In genomic region chr17:59296190-59296589, GRCh38 we compare ENCODE assay signal across 26 cellular contexts. TPM values are rescaled to one million over a fixed set of nuclear protein-coding genes. Genes with fewer than 3 reads are reported as not detected.
DNase-seq lines count a peak whose midpoint lies in the region; ATAC-seq, FAIRE-seq and TF ChIP-seq lines count a peak whose summit lies in the region.
"Had no signal": no experiment of that assay in that cellular context is flagged by ENCODE, and none has a peak within 500 bp of the region (broad histone marks: within the 10 kb centered on the region; RNA-seq: fewer than 3 reads in every experiment).

No MANE protein-coding gene starts in this region.

- intact Hi-C loops in right lobe of liver (cut with DNase I) = no loop called here

- no peaks in the 10 kb centered on the region for H3K9me3 Mint-ChIP-seq in activated naive CD4-positive, alpha-beta T cell treated with anti-CD3 and anti-CD28 coated beads, Interleukin-2, amount 50 U/mL, for 72 hours
- H3K9me3 Mint-ChIP-seq: activated T-cell treated with anti-CD3 and anti-CD28 coated beads, Interleukin-2, amount 50 U/mL, for 4 hours; effector memory CD8-positive, alpha-beta T cell; natural killer cell treated with Interleukin-12 subunit alpha and Interleukin-12 subunit beta and Interleukin-15 and Interleukin-18, amount 100 ng/mL, for 72 hours had no signal

- DNase-seq in NCI-H2107 treated with DMSO at 0.1 percent for 48 hours (lab: John Stamatoyannopoulos, UW; ENCODE audit: unreplicated experiment) (peak; percentile 18), NCI-H2107 (lab: John Stamatoyannopoulos, UW) (no peak), epithelial cell of esophagus (ENCODE audit: low read depth) (peak; percentile 69), right lobe of liver (no peak), small intestine (peak; percentile 77), cortex of kidney (lab: John Stamatoyannopoulos, UW) (no peak)
- no peak for DNase-seq in activated naive CD4-positive, alpha-beta T cell treated with anti-CD3 and anti-CD28 coated beads, Interleukin-2, amount 50 U/mL, for 72 hours (ENCODE audit: low spot score in 2 of 2)
- DNase-seq in stimulated activated CD4-positive, alpha-beta T cell treated with anti-CD3 and anti-CD28 coated beads, Interleukin-1b, Interleukin-23, amount 100 ng/mL, for 48 hours = no peak
- DNase-seq: 8988T; activated CD4-positive, alpha-beta T cell treated with anti-CD3 and anti-CD28 coated beads for 48 hours; activated naive CD4-positive, alpha-beta T cell; activated T-cell treated with anti-CD3 and anti-CD28 coated beads, Interleukin-2, amount 50 U/mL, for 4 hours; DMS53; effector memory CD8-positive, alpha-beta T cell; GDM1; KBM-7; MG63; midbrain; NCI-H1417; NCI-H524 treated with DMSO at 0.1 percent for 48 hours; ovary; RPMI8226; stimulated activated CD8-positive, alpha-beta memory T cell treated with anti-CD3 and anti-CD28 coated beads, Interleukin-4, amount 100 ng/mL, for 48 hours; upper lobe of left lung had no signal

- peaks cover 0 to 7% (median 2%) of the 10 kb centered on the region in 4 donors for H3K4me1 ChIP-seq in right lobe of liver
- H3K4me1 ChIP-seq in small intestine (ENCODE audit: control insufficient read depth in 2 of 2, insufficient read depth in 1 of 2, low read depth in 1 of 2, low read length in 1 of 2) = peaks cover 0 to 3% of the 10 kb centered on the region in 2 donors

- no peaks in the 10 kb centered on the region for H3K36me3 Mint-ChIP-seq in activated naive CD4-positive, alpha-beta T cell treated with anti-CD3 and anti-CD28 coated beads, Interleukin-2, amount 50 U/mL, for 72 hours
- H3K36me3 Mint-ChIP-seq: natural killer cell treated with Interleukin-12 subunit alpha and Interleukin-12 subunit beta and Interleukin-15 and Interleukin-18, amount 100 ng/mL, for 72 hours had no signal

- WGBS in right lobe of liver (ENCODE audit: insufficient coverage, low coverage, low lambda C conversion rate, missing lambda C conversion rate) = 18% methylated on average over 2 of the region's 2 CpGs
- 28 to 62% (median 32%) methylated on average over 2 of the region's 2 CpGs for WGBS in small intestine, 3 donors

- TF ChIP-seq POLR2A in right lobe of liver (IDR thresholded peaks at IDR 0.05) = no peak

- H3K4me3 ChIP-seq in epithelial cell of esophagus (ENCODE audit: low read length) = no peak overlapping the region
- no peak overlapping the region for H3K4me3 ChIP-seq in right lobe of liver
- no peak overlapping the region for H3K4me3 ChIP-seq in small intestine (ENCODE audit: low read depth in 1 of 2, low read length in 2 of 2)
- H3K4me3 ChIP-seq: MG63, ovary, upper lobe of left lung had no signal

- H3K9me3 ChIP-seq in right lobe of liver (no peaks in the 10 kb centered on the region), small intestine (ENCODE audit: control insufficient read depth, low read depth) (no peaks in the 10 kb centered on the region)
- H3K9me3 ChIP-seq: MG63, ovary, SK-N-SH, upper lobe of left lung had no signal

- ATAC-seq in right lobe of liver = peak; percentile 49 to 68 (median 62)
- no peak for ATAC-seq in activated naive CD4-positive, alpha-beta T cell treated with anti-CD3 and anti-CD28 coated beads, Interleukin-2, amount 50 U/mL, for 72 hours
- ATAC-seq: activated T-cell treated with anti-CD3 and anti-CD28 coated beads, Interleukin-2, amount 50 U/mL, for 4 hours; effector memory CD8-positive, alpha-beta T cell; natural killer cell treated with Interleukin-12 subunit alpha and Interleukin-12 subunit beta and Interleukin-15 and Interleukin-18, amount 100 ng/mL, for 72 hours had no signal

- H3K36me3 ChIP-seq in right lobe of liver (no peaks in the 10 kb centered on the region), small intestine (ENCODE audit: control insufficient read depth in 2 of 2, insufficient read depth in 2 of 2, low read length in 2 of 2) (no peaks in the 10 kb centered on the region)
- H3K36me3 ChIP-seq: MG63, ovary, upper lobe of left lung had no signal

- no peaks in the 10 kb centered on the region for H3K27me3 ChIP-seq in right lobe of liver
- H3K27me3 ChIP-seq in small intestine (ENCODE audit: control insufficient read depth in 2 of 2, insufficient read depth in 2 of 2, low read length in 2 of 2) = no peaks in the 10 kb centered on the region
- H3K27me3 ChIP-seq: MG63, ovary, upper lobe of left lung had no signal

- peak overlapping the region in 2 of 3 donors; percentile 48 to 56 for H3K27ac ChIP-seq in right lobe of liver
- no peak overlapping the region for H3K27ac ChIP-seq in small intestine (ENCODE audit: low read depth in 1 of 2, low read length in 1 of 2)
- H3K27ac ChIP-seq: ovary had no signal

- no peak for FAIRE-seq in small intestine (lab: Jason Lieb, UNC)

- H3K27ac Mint-ChIP-seq in activated naive CD4-positive, alpha-beta T cell treated with anti-CD3 and anti-CD28 coated beads, Interleukin-2, amount 50 U/mL, for 72 hours = no peak overlapping the region
- H3K27ac Mint-ChIP-seq: effector memory CD8-positive, alpha-beta T cell; natural killer cell treated with Interleukin-12 subunit alpha and Interleukin-12 subunit beta and Interleukin-15 and Interleukin-18, amount 100 ng/mL, for 72 hours had no signal

- TF ChIP-seq CTCF in epithelial cell of esophagus (IDR thresholded peaks at IDR 0.05; ENCODE audit: insufficient read depth, low read depth, low read length, missing control alignments) (no peak), right lobe of liver (IDR thresholded peaks at IDR 0.05) (no peak)

RNA-seq across cellular contexts. Expression of gene YPEL2, which starts 35.3 kb away (rescaled TPM):
- 10 to 100 TPM in 4 of 6 experiments, 1 to 10 TPM in 2; 9.2 to 23.3 (median 15.2) TPM for total RNA-seq in right lobe of liver
- polyA plus RNA-seq in small intestine = 1 to 10 TPM; 4.9 to 8.0 (median 7.6) TPM
- total RNA-seq in activated naive CD4-positive, alpha-beta T cell treated with anti-CD3 and anti-CD28 coated beads, Interleukin-2, amount 50 U/mL, for 72 hours = 1 to 10 TPM; 6.6 to 7.0 TPM

Comparison
In these comparisons a context has a peak if more than half of its experiments do, and no peak if none do; other contexts are left out.
1. DNase-seq: peak in NCI-H2107 treated with DMSO at 0.1 percent for 48 hours (single experiment), epithelial cell of esophagus (single experiment) and small intestine (single experiment); none in NCI-H2107 (single experiment), right lobe of liver (0 of 3), activated naive CD4-positive, alpha-beta T cell treated with anti-CD3 and anti-CD28 coated beads, Interleukin-2, amount 50 U/mL, for 72 hours (0 of 2), cortex of kidney (single experiment) and stimulated activated CD4-positive, alpha-beta T cell treated with anti-CD3 and anti-CD28 coated beads, Interleukin-1b, Interleukin-23, amount 100 ng/mL, for 48 hours (single experiment).
2. ATAC-seq: peak in right lobe of liver (4 of 4); none in activated naive CD4-positive, alpha-beta T cell treated with anti-CD3 and anti-CD28 coated beads, Interleukin-2, amount 50 U/mL, for 72 hours (0 of 2).
3. H3K27ac ChIP-seq: peak in right lobe of liver (2 of 3); none in small intestine (0 of 2).